Comparison of ENCODE assay signal across 30 cellular contexts in genomic region chr11:68680541-68681231, GRCh38. TPM values are rescaled to one million over a fixed set of nuclear protein-coding genes. Genes with fewer than 3 reads are reported as not detected.
"Had no signal": no experiment of that assay in that cellular context is flagged by ENCODE, and none has a peak within 500 bp of the region (broad histone marks: within the 10 kb centered on the region; RNA-seq: fewer than 3 reads in every experiment).

No MANE protein-coding gene starts in this region.

- H3K27ac Mint-ChIP-seq: activated B cell treated with CpG ODN at 0.5 μM for 24 hours; activated CD8-positive, alpha-beta T cell treated with anti-CD3 and anti-CD28 coated beads, Interleukin-2, amount 10 ng/mL, durations not matched to agents 7 days and 5 days; activated naive CD4-positive, alpha-beta T cell treated with anti-CD3 and anti-CD28 coated beads, Interleukin-2, amount 50 U/mL, for 72 hours; activated T-helper 1 cell treated with anti-CD3 and anti-CD28 coated beads, Interleukin-12 subunit alpha, Interleukin-12 subunit beta, Interleukin-2, Interleukin-4 antibody, amounts not matched to agents 30 ng/mL and 10 ng/mL and 1 ng/mL, durations not matched to agents 14 hours and 24 hours and 36 hours; dendritic cell treated with granulocyte-macrophage colony-stimulating factor and Interleukin-4, amounts not matched to agents 40 ng/mL and 50 ng/mL, for 4 days; natural killer cell treated with Interleukin-12 subunit alpha and Interleukin-12 subunit beta and Interleukin-15 and Interleukin-18, amount 100 ng/mL, for 72 hours; progenitor cell of endocrine pancreas; stimulated activated memory B cell treated with anti-CD40 and anti-IgM and Interleukin-4, amounts not matched to agents 10 μg/mL and 1 μg/mL and 100 μg/mL, for 72 hours; stimulated activated naive CD8-positive, alpha-beta T cell treated with anti-CD3 and anti-CD28 coated beads, Interleukin-15, amount 100 ng/mL, for 72 hours; T-helper 2 cell treated with Interferon-gamma antibody and Interleukin-4, amounts not matched to agents 5 μg/mL and 100 μg/mL, for 36 hours had no signal

- H3K4me1 Mint-ChIP-seq: activated B cell treated with CpG ODN at 0.5 μM for 24 hours; stimulated activated memory B cell treated with anti-CD40 and anti-IgM and Interleukin-4, amounts not matched to agents 10 μg/mL and 1 μg/mL and 100 μg/mL, for 72 hours had no signal

- DNase-seq: activated B cell treated with CpG ODN at 0.5 μM for 24 hours; activated CD8-positive, alpha-beta T cell treated with anti-CD3 and anti-CD28 coated beads, Interleukin-2, amount 10 ng/mL, durations not matched to agents 7 days and 5 days; activated gamma-delta T cell treated with Interleukin-2 at 50 U/mL for 16 hours; foreskin keratinocyte; heart right ventricle; mesendoderm; mucosa of descending colon; stimulated activated CD4-positive, alpha-beta T cell treated with anti-CD3 and anti-CD28 coated beads, Interleukin-1b, Interleukin-23, amount 100 ng/mL, for 48 hours; stimulated activated CD4-positive, alpha-beta T cell treated with anti-CD3 and anti-CD28 coated beads, Interleukin-4, amount 100 ng/mL, for 4 hours; stimulated activated CD8-positive, alpha-beta memory T cell treated with anti-CD3 and anti-CD28 coated beads, Interleukin-4, amount 100 ng/mL, for 48 hours; stimulated activated naive CD8-positive, alpha-beta T cell treated with anti-CD3 and anti-CD28 coated beads, Interleukin-15, amount 100 ng/mL, for 72 hours; substantia nigra; T-helper 1 cell; upper lobe of left lung had no signal

- H3K36me3 Mint-ChIP-seq: activated naive CD4-positive, alpha-beta T cell treated with anti-CD3 and anti-CD28 coated beads, Interleukin-2, amount 50 U/mL, for 72 hours; natural killer cell treated with Interleukin-12 subunit alpha and Interleukin-12 subunit beta and Interleukin-15 and Interleukin-18, amount 100 ng/mL, for 72 hours; stimulated activated memory B cell treated with anti-CD40 and anti-IgM and Interleukin-4, amounts not matched to agents 10 μg/mL and 1 μg/mL and 100 μg/mL, for 72 hours had no signal

- H3K36me3 ChIP-seq: breast epithelium, esophagus muscularis mucosa, heart right ventricle, left lung, neutrophil, upper lobe of left lung had no signal

- H3K4me3 ChIP-seq: breast epithelium, esophagus muscularis mucosa, heart right ventricle, left lung, lung, mucosa of descending colon, smooth muscle cell, upper lobe of left lung had no signal

- H3K4me3 Mint-ChIP-seq: activated B cell treated with CpG ODN at 0.5 μM for 24 hours; activated CD8-positive, alpha-beta T cell treated with anti-CD3 and anti-CD28 coated beads, Interleukin-2, amount 10 ng/mL, durations not matched to agents 7 days and 5 days; activated T-helper 1 cell treated with anti-CD3 and anti-CD28 coated beads, Interleukin-12 subunit alpha, Interleukin-12 subunit beta, Interleukin-2, Interleukin-4 antibody, amounts not matched to agents 30 ng/mL and 10 ng/mL and 1 ng/mL, durations not matched to agents 14 hours and 24 hours and 36 hours; central memory CD8-positive, alpha-beta T cell; dendritic cell treated with granulocyte-macrophage colony-stimulating factor and Interleukin-4, amounts not matched to agents 40 ng/mL and 50 ng/mL, for 4 days; natural killer cell treated with Interleukin-12 subunit alpha and Interleukin-12 subunit beta and Interleukin-15 and Interleukin-18, amount 100 ng/mL, for 72 hours; stimulated activated memory B cell treated with anti-CD40 and anti-IgM and Interleukin-4, amounts not matched to agents 10 μg/mL and 1 μg/mL and 100 μg/mL, for 72 hours; stimulated activated naive CD8-positive, alpha-beta T cell treated with anti-CD3 and anti-CD28 coated beads, Interleukin-15, amount 100 ng/mL, for 72 hours; T-helper 2 cell treated with Interferon-gamma antibody and Interleukin-4, amounts not matched to agents 5 μg/mL and 100 μg/mL, for 36 hours had no signal

- H3K9me3 Mint-ChIP-seq: activated B cell treated with CpG ODN at 0.5 μM for 24 hours; activated naive CD4-positive, alpha-beta T cell treated with anti-CD3 and anti-CD28 coated beads, Interleukin-2, amount 50 U/mL, for 72 hours; activated T-helper 1 cell treated with anti-CD3 and anti-CD28 coated beads, Interleukin-12 subunit alpha, Interleukin-12 subunit beta, Interleukin-2, Interleukin-4 antibody, amounts not matched to agents 30 ng/mL and 10 ng/mL and 1 ng/mL, durations not matched to agents 14 hours and 24 hours and 36 hours; central memory CD8-positive, alpha-beta T cell; dendritic cell treated with granulocyte-macrophage colony-stimulating factor and Interleukin-4, amounts not matched to agents 40 ng/mL and 50 ng/mL, for 4 days; natural killer cell treated with Interleukin-12 subunit alpha and Interleukin-12 subunit beta and Interleukin-15 and Interleukin-18, amount 100 ng/mL, for 72 hours; stimulated activated memory B cell treated with anti-CD40 and anti-IgM and Interleukin-4, amounts not matched to agents 10 μg/mL and 1 μg/mL and 100 μg/mL, for 72 hours; stimulated activated naive CD8-positive, alpha-beta T cell treated with anti-CD3 and anti-CD28 coated beads, Interleukin-15, amount 100 ng/mL, for 72 hours; T-helper 2 cell treated with Interferon-gamma antibody and Interleukin-4, amounts not matched to agents 5 μg/mL and 100 μg/mL, for 36 hours had no signal

RNA-seq across cellular contexts. Expression of gene GAL, which starts 3.7 kb away (rescaled TPM):
- total RNA-seq: activated B cell treated with CpG ODN at 0.5 μM for 24 hours; activated CD8-positive, alpha-beta T cell treated with anti-CD3 and anti-CD28 coated beads, Interleukin-2, amount 10 ng/mL, durations not matched to agents 7 days and 5 days; myocyte; osteocyte had no signal
